10 cellular contexts compared by ENCODE assay signal in genomic region chr11:88555018-88555828, GRCh38.
A peak's percentile ranks its signal among the peaks of the same experiment; 100 is the strongest.
DNase-seq lines count a peak whose midpoint lies in the region; ATAC-seq and TF ChIP-seq lines count a peak whose summit lies in the region.
"Had no signal": no experiment of that assay in that cellular context is flagged by ENCODE, and none has a peak within 500 bp of the region (broad histone marks: within the 10 kb centered on the region; RNA-seq: fewer than 3 reads in every experiment).

No MANE protein-coding gene starts in this region.

- ATAC-seq in RWPE2 (ENCODE audit: low read depth): peak; percentile 95
- ATAC-seq in sciatic nerve: peak; percentile 96
- no peak for ATAC-seq in GM21576 (IDR thresholded peaks at IDR 0.05; ENCODE audit: unreplicated experiment)
- ATAC-seq: left colon had no signal

- H3K27me3 ChIP-seq in RWPE2 (ENCODE audit: insufficient read depth, poor library complexity, severe bottlenecking): no peaks in the 10 kb centered on the region
- no peaks in the 10 kb centered on the region for H3K27me3 ChIP-seq in ascending aorta

- TF ChIP-seq CTCF in RWPE2 (IDR thresholded peaks at IDR 0.05; ENCODE audit: poor library complexity, severe bottlenecking): no peak
- TF ChIP-seq CTCF in fibroblast of the aortic adventitia (IDR thresholded peaks at IDR 0.05; ENCODE audit: insufficient read depth, low read length): no peak
- no peak for TF ChIP-seq CTCF in ascending aorta (IDR thresholded peaks at IDR 0.05)

- peak; percentile 100 for DNase-seq in GM04504 (ENCODE audit: low read depth)
- no peak for DNase-seq in RWPE2 (ENCODE audit: low spot score)
- peak; percentile 100 for DNase-seq in fibroblast of the aortic adventitia (ENCODE audit: low read depth)
- no peak for DNase-seq in sciatic nerve (ENCODE audit: low spot score)
- DNase-seq in MV-4-11 (lab: John Stamatoyannopoulos, UW): no peak
- no peak for DNase-seq in ascending aorta (ENCODE audit: low spot score in 2 of 2)
- no peak for DNase-seq in central memory CD4-positive, alpha-beta T cell
- DNase-seq: activated CD4-positive, CD25-positive, alpha-beta regulatory T cell; left colon had no signal

- H3K9me3 ChIP-seq in RWPE2 (ENCODE audit: severe bottlenecking) (no peaks in the 10 kb centered on the region), ascending aorta (no peaks in the 10 kb centered on the region)

- H3K4me1 ChIP-seq in RWPE2 (ENCODE audit: insufficient read depth, poor library complexity, severe bottlenecking) (peaks cover 18% of the 10 kb centered on the region), ascending aorta (no peaks in the 10 kb centered on the region)

- H3K36me3 ChIP-seq in RWPE2 (ENCODE audit: low read depth) (no peaks in the 10 kb centered on the region), ascending aorta (no peaks in the 10 kb centered on the region)

- intact Hi-C loops in sciatic nerve (cut with DNase I): no loop called here
- intact Hi-C loops in ascending aorta (cut with DNase I): no loop called here

- H3K27ac ChIP-seq in RWPE2 (ENCODE audit: poor library complexity, severe bottlenecking) (peak overlapping the region; percentile 91), ascending aorta (no peak overlapping the region)

- H3K4me3 ChIP-seq in RWPE2 (ENCODE audit: severe bottlenecking) (no peak overlapping the region), fibroblast of the aortic adventitia (ENCODE audit: low read depth, low read length) (peak overlapping the region; percentile 10), ascending aorta (no peak overlapping the region)

Comparison
In these comparisons a context has a peak if more than half of its experiments do, and no peak if none do; other contexts are left out.
1. DNase-seq: peak in GM04504 (single experiment) and fibroblast of the aortic adventitia (single experiment); none in RWPE2 (single experiment), sciatic nerve (single experiment), MV-4-11 (single experiment), ascending aorta (0 of 2) and central memory CD4-positive, alpha-beta T cell (single experiment).